In the genomic region with DNA sequence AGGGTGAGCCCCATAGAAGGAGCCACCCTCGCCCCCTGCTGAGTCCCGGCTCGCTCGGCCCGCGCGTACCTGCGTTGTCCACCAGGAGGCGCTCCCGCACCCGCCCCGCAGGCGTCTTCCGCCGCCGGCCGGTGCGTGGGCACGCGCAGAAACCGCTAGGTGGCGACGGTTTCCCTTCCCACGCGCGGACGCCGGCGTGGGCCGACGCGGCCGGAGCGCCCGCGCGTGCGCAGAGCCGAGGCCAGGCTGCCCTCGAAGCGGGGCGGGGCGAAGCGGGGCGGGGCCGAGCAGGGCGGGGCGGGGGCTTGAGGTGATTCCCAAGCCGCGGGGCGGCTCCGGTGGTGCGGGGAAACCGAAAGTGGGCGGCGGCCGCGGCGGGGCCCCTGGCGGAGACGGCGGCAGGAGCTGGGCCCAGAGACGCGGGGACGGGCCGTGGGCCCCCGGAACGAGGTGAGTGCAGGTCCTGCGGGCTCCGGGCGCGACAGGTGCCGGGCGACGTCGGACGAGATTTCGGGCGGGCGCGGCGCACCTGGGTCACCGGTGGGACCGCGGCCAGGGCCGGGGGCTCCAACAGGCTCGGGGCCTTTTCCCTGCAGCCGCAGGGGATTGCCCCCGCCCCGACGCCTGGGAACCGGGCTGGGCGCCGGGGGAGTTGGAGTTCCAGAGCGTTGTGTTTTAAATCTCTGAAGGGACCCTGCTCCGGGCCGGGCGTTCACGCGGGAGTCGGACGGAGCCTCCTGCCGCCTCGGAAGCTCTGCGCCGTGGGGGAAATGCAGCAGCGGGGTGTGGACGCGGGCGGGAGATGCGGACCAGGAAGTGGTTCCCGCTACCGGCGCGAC, we compare ENCODE assay signal across 8 cellular contexts. TPM values are rescaled to one million over a fixed set of nuclear protein-coding genes. Genes with fewer than 3 reads are reported as not detected.
DNase-seq lines count a peak whose midpoint lies in the region; ATAC-seq and TF ChIP-seq lines count a peak whose summit lies in the region.

A gene with protein sequence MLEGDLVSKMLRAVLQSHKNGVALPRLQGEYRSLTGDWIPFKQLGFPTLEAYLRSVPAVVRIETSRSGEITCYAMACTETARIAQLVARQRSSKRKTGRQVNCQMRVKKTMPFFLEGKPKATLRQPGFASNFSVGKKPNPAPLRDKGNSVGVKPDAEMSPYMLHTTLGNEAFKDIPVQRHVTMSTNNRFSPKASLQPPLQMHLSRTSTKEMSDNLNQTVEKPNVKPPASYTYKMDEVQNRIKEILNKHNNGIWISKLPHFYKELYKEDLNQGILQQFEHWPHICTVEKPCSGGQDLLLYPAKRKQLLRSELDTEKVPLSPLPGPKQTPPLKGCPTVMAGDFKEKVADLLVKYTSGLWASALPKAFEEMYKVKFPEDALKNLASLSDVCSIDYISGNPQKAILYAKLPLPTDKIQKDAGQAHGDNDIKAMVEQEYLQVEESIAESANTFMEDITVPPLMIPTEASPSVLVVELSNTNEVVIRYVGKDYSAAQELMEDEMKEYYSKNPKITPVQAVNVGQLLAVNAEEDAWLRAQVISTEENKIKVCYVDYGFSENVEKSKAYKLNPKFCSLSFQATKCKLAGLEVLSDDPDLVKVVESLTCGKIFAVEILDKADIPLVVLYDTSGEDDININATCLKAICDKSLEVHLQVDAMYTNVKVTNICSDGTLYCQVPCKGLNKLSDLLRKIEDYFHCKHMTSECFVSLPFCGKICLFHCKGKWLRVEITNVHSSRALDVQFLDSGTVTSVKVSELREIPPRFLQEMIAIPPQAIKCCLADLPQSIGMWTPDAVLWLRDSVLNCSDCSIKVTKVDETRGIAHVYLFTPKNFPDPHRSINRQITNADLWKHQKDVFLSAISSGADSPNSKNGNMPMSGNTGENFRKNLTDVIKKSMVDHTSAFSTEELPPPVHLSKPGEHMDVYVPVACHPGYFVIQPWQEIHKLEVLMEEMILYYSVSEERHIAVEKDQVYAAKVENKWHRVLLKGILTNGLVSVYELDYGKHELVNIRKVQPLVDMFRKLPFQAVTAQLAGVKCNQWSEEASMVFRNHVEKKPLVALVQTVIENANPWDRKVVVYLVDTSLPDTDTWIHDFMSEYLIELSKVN (plus strand): TSS at position 308 of the 839 bp plus-strand sequence. CDS start 16,370 bp downstream, outside the sequence.

- H3K4me1 ChIP-seq in Karpas-422 (ENCODE audit: low read length) (peaks cover 53% of the 10 kb centered on the region), osteoblast (ENCODE audit: insufficient read depth, low read length) (peaks cover 10% of the 10 kb centered on the region)

- peak; percentile 85 for ATAC-seq in GM21737 (IDR thresholded peaks at IDR 0.05; ENCODE audit: unreplicated experiment)

- peak within 1 kb of the TSS; percentile 84 for H3K4me3 Mint-ChIP-seq in activated naive CD4-positive, alpha-beta T cell treated with anti-CD3 and anti-CD28 coated beads, Interleukin-2, amount 10 ng/mL, durations not matched to agents 7 days and 5 days

- peak within 1 kb of the TSS; percentile 96 for H3K27ac ChIP-seq in Karpas-422 (ENCODE audit: low read length)
- H3K27ac ChIP-seq in SK-N-MC = no peak within 1 kb of the TSS
- no peak within 1 kb of the TSS for H3K27ac ChIP-seq in osteoblast (ENCODE audit: low read depth, low read length)
- H3K27ac ChIP-seq in temporal lobe (ENCODE audit: low read depth, low read length) = peak within 1 kb of the TSS; percentile 53

- no peaks in the 10 kb centered on the region for H3K9me3 ChIP-seq in Karpas-422 (ENCODE audit: low read length)
- H3K9me3 ChIP-seq in SK-N-MC (ENCODE audit: low read depth, low read length) = no peaks in the 10 kb centered on the region
- H3K9me3 ChIP-seq in osteoblast (ENCODE audit: low read depth, low read length) = no peaks in the 10 kb centered on the region

- H3K4me3 ChIP-seq in Karpas-422 (ENCODE audit: low read length) (peak within 1 kb of the TSS; percentile 89), SK-N-MC (peak within 1 kb of the TSS; percentile 87), osteoblast (ENCODE audit: insufficient read depth, low read length) (peak within 1 kb of the TSS; percentile 84)

- H3K9me3 Mint-ChIP-seq in activated naive CD4-positive, alpha-beta T cell treated with anti-CD3 and anti-CD28 coated beads, Interleukin-2, amount 10 ng/mL, durations not matched to agents 7 days and 5 days = no peaks in the 10 kb centered on the region

- H3K36me3 Mint-ChIP-seq in activated naive CD4-positive, alpha-beta T cell treated with anti-CD3 and anti-CD28 coated beads, Interleukin-2, amount 10 ng/mL, durations not matched to agents 7 days and 5 days = peaks cover 3% of the 10 kb centered on the region

- no peaks in the 10 kb centered on the region; the same call in 1 of the 2 replicates for H3K36me3 ChIP-seq in Karpas-422 (ENCODE audit: insufficient read depth, low read length)
- no peaks in the 10 kb centered on the region for H3K36me3 ChIP-seq in SK-N-MC (ENCODE audit: insufficient read depth, low read length)
- no peaks in the 10 kb centered on the region for H3K36me3 ChIP-seq in osteoblast (ENCODE audit: insufficient read depth, low read length)

- peaks cover 31% of the 10 kb centered on the region for H3K27me3 Mint-ChIP-seq in activated naive CD4-positive, alpha-beta T cell treated with anti-CD3 and anti-CD28 coated beads, Interleukin-2, amount 10 ng/mL, durations not matched to agents 7 days and 5 days

- in situ Hi-C loops in G401 (cut with HindIII; ENCODE audit: low sequenced_read_pairs) = no loop called here

- CTCF ChIA-PET in activated naive CD4-positive, alpha-beta T cell treated with anti-CD3 and anti-CD28 coated beads, Interleukin-2, amount 10 ng/mL, durations not matched to agents 7 days and 5 days (lab: Charles Lee) = interaction anchor here (0.6 to 2.4 kb wide), 10 partner anchors 10 to 345 kb away, joined by 3 to 17 read pairs (median 4); no protein-coding TSS in a partner anchor

- H2AFZ ChIP-seq in Karpas-422 (ENCODE audit: low read length) = peak within 1 kb of the TSS; percentile 77
- peak within 1 kb of the TSS; percentile 95 for H2AFZ ChIP-seq in osteoblast (ENCODE audit: low read length)

- peaks cover 39% of the 10 kb centered on the region for H3K79me2 ChIP-seq in Karpas-422 (ENCODE audit: low read length)
- peaks cover 3% of the 10 kb centered on the region for H3K79me2 ChIP-seq in osteoblast (ENCODE audit: insufficient read depth, low read length)

- DNase-seq in G401 (ENCODE audit: low spot score) (peak; percentile 71), Karpas-422 (peak; percentile 96), SK-N-MC (ENCODE audit: low read depth, low spot score) (no peak), glomerular endothelial cell (ENCODE audit: extremely low read depth, low read depth, low spot score) (no peak), osteoblast (ENCODE audit: insufficient read length, low spot score, missing footprints) (peak; percentile 99)
- DNase-seq in activated naive CD4-positive, alpha-beta T cell treated with anti-CD3 and anti-CD28 coated beads, Interleukin-2, amount 10 ng/mL, durations not matched to agents 7 days and 5 days = peak; percentile 90

- peak within 1 kb of the TSS; percentile 79 for H3K4me2 ChIP-seq in Karpas-422 (ENCODE audit: low read depth, low read length, poor library complexity, severe bottlenecking)
- H3K4me2 ChIP-seq in osteoblast (ENCODE audit: insufficient read depth, low read length) = peak within 1 kb of the TSS; percentile 88

- peak within 1 kb of the TSS; percentile 86 for H3K9ac ChIP-seq in Karpas-422 (ENCODE audit: low read length)
- H3K9ac ChIP-seq in SK-N-MC (ENCODE audit: insufficient read length) = peak within 1 kb of the TSS; percentile 59

- H3K27ac Mint-ChIP-seq in activated naive CD4-positive, alpha-beta T cell treated with anti-CD3 and anti-CD28 coated beads, Interleukin-2, amount 10 ng/mL, durations not matched to agents 7 days and 5 days = peak within 1 kb of the TSS; percentile 76

- no peaks in the 10 kb centered on the region for H3K27me3 ChIP-seq in Karpas-422 (ENCODE audit: low read length)
- peaks cover 13% of the 10 kb centered on the region for H3K27me3 ChIP-seq in osteoblast (ENCODE audit: insufficient read depth, low read length)

- H4K20me1 ChIP-seq in Karpas-422 (ENCODE audit: insufficient read depth, low read depth, low read length) (no peaks in the 10 kb centered on the region), osteoblast (ENCODE audit: insufficient read depth, low read length) (peaks cover 4% of the 10 kb centered on the region)

- H3K9me2 ChIP-seq in Karpas-422 (replicated peaks; ENCODE audit: insufficient read depth, low read length) = no peaks in the 10 kb centered on the region

- peaks cover 33% of the 10 kb centered on the region for H3K4me1 Mint-ChIP-seq in activated naive CD4-positive, alpha-beta T cell treated with anti-CD3 and anti-CD28 coated beads, Interleukin-2, amount 10 ng/mL, durations not matched to agents 7 days and 5 days

- TF ChIP-seq CTCF in osteoblast (IDR thresholded peaks at IDR 0.05; ENCODE audit: extremely low read depth, low read depth, low read length) = peak; percentile 90

RNA-seq across cellular contexts. Expression of the gene that starts here (rescaled TPM):
- 0.20 and 0.43 TPM in 2 replicates for total RNA-seq in G401 (2014; rRNA removed; shearing (Covaris generic))
- total RNA-seq in Karpas-422 (2014; rRNA removed; shearing (Covaris generic); ENCODE audit: low replicate concordance) = 18.5 and 23.4 TPM in 2 replicates
- total RNA-seq in glomerular endothelial cell (9.5 and 13.5 TPM in 2 replicates), osteoblast (8.0 and 8.8 TPM in 2 replicates), temporal lobe (19.7 TPM)

Comparison
In these comparisons a context has a peak if more than half of its experiments do, and no peak if none do; other contexts are left out.
1. Peak in DNase-seq in G401; RNA of the gene not detected or under 1 TPM.
2. DNase-seq: peak in Karpas-422 (single experiment), activated naive CD4-positive, alpha-beta T cell treated with anti-CD3 and anti-CD28 coated beads, Interleukin-2, amount 10 ng/mL, durations not matched to agents 7 days and 5 days (single experiment) and osteoblast (single experiment); none in SK-N-MC (single experiment) and glomerular endothelial cell (single experiment).
3. H3K27ac ChIP-seq: peak in Karpas-422 (single experiment) and temporal lobe (single experiment); none in SK-N-MC (single experiment) and osteoblast (single experiment).
4. Peak in every context shown above with its lines, with median percentiles within 50 percentile points of each other: H3K4me3 ChIP-seq.